In genomic region chr5:154159343-154159742, GRCh38 we compare ENCODE assay signal across 24 cellular contexts. TPM values are rescaled to one million over a fixed set of nuclear protein-coding genes. Genes with fewer than 3 reads are reported as not detected.
DNase-seq lines count a peak whose midpoint lies in the region; ATAC-seq and TF ChIP-seq lines count a peak whose summit lies in the region.
"Had no signal": no experiment of that assay in that cellular context is flagged by ENCODE, and none has a peak within 500 bp of the region (broad histone marks: within the 10 kb centered on the region; RNA-seq: fewer than 3 reads in every experiment).

No MANE protein-coding gene starts in this region.

- dilution Hi-C loops in IMR-90 (cut with HindIII; ENCODE audit: low sequenced_read_pairs, unreplicated experiment), result no loop called here

- no peak for TF ChIP-seq RAD21 in IMR-90 (IDR thresholded peaks at IDR 0.05; ENCODE audit: low read length)

- H3K4me3 Mint-ChIP-seq in natural killer cell treated with Interleukin-12 subunit alpha and Interleukin-12 subunit beta and Interleukin-15 and Interleukin-18, amount 100 ng/mL, for 72 hours, result no peak overlapping the region
- H3K4me3 Mint-ChIP-seq: activated B cell treated with CpG ODN at 0.5 μM for 24 hours; activated CD8-positive, alpha-beta T cell treated with anti-CD3 and anti-CD28 coated beads, Interleukin-2, amount 10 ng/mL, durations not matched to agents 7 days and 5 days; activated T-cell treated with anti-CD3 and anti-CD28 coated beads, Interleukin-2, amount 50 U/mL, for 24 hours; T-helper 2 cell treated with Interferon-gamma antibody and Interleukin-4, amounts not matched to agents 5 μg/mL and 100 μg/mL, for 36 hours had no signal

- H3K4ac ChIP-seq in IMR-90 (ENCODE audit: low read depth, low read length), result no peak overlapping the region

- in situ Hi-C loops in IMR-90 (cut with MboI; ENCODE audit: low sequenced_read_pairs), result no loop called here

- no peak overlapping the region for H3K27ac Mint-ChIP-seq in natural killer cell treated with Interleukin-12 subunit alpha and Interleukin-12 subunit beta and Interleukin-15 and Interleukin-18, amount 100 ng/mL, for 72 hours
- H3K27ac Mint-ChIP-seq: activated B cell treated with CpG ODN at 0.5 μM for 24 hours; activated CD8-positive, alpha-beta T cell treated with anti-CD3 and anti-CD28 coated beads, Interleukin-2, amount 10 ng/mL, durations not matched to agents 7 days and 5 days; activated T-cell treated with anti-CD3 and anti-CD28 coated beads, Interleukin-2, amount 50 U/mL, for 24 hours; T-helper 2 cell treated with Interferon-gamma antibody and Interleukin-4, amounts not matched to agents 5 μg/mL and 100 μg/mL, for 36 hours had no signal

- DNase-seq in AG08396 (ENCODE audit: low spot score) (peak; percentile 31), IMR-90 (peak; percentile 42), astrocyte of the hippocampus (ENCODE audit: low read depth, low spot score) (peak; percentile 58), hepatic stellate cell (ENCODE audit: low spot score) (peak; percentile 19), NCI-H1930 (lab: John Stamatoyannopoulos, UW) (no peak), SKM-1 (lab: John Stamatoyannopoulos, UW; ENCODE audit: unreplicated experiment) (no peak)
- no peak for DNase-seq in natural killer cell treated with Interleukin-12 subunit alpha and Interleukin-12 subunit beta and Interleukin-15 and Interleukin-18, amount 100 ng/mL, for 72 hours (ENCODE audit: low spot score)
- DNase-seq: activated B cell treated with CpG ODN at 0.5 μM for 24 hours; activated CD8-positive, alpha-beta T cell treated with anti-CD3 and anti-CD28 coated beads, Interleukin-2, amount 10 ng/mL, durations not matched to agents 7 days and 5 days; activated naive CD4-positive, alpha-beta T cell treated with anti-CD3 and anti-CD28 coated beads, Interleukin-2, amount 50 U/mL, for 16 hours; activated T-cell treated with anti-CD3 and anti-CD28 coated beads, Interleukin-2, amount 50 U/mL, for 24 hours; body of pancreas; cortex of kidney; gastrocnemius medialis; mucosa of descending colon; NCI-H1417 treated with DMSO at 0.1 percent for 48 hours; NCI-H526 treated with DMSO at 0.1 percent for 48 hours; OCI-M1; SJCRH30; spleen had no signal

- H4K5ac ChIP-seq in IMR-90 (ENCODE audit: low read depth, low read length), result no peak overlapping the region

- no TSS peak for BruUV-seq in IMR-90 (replicated peaks; lab: Mats Ljungman, UMichigan)

- no peaks in the 10 kb centered on the region for H3K9me1 ChIP-seq in IMR-90 (ENCODE audit: insufficient read depth, low read length)

- TF ChIP-seq POLR2A in IMR-90 (IDR thresholded peaks at IDR 0.05; ENCODE audit: low read depth, low read length), result no peak

- no peaks in the 10 kb centered on the region for H3K36me3 Mint-ChIP-seq in natural killer cell treated with Interleukin-12 subunit alpha and Interleukin-12 subunit beta and Interleukin-15 and Interleukin-18, amount 100 ng/mL, for 72 hours

- no peaks in the 10 kb centered on the region for H3K4me1 Mint-ChIP-seq in natural killer cell treated with Interleukin-12 subunit alpha and Interleukin-12 subunit beta and Interleukin-15 and Interleukin-18, amount 100 ng/mL, for 72 hours (ENCODE audit: low read depth in 2 of 2)
- H3K4me1 Mint-ChIP-seq: activated B cell treated with CpG ODN at 0.5 μM for 24 hours had no signal

- no peak overlapping the region for H3K9ac ChIP-seq in IMR-90 (ENCODE audit: low read depth, low read length)

- no peak overlapping the region for H3K14ac ChIP-seq in IMR-90 (replicated peaks; ENCODE audit: low read depth, low read length)

- no peak overlapping the region for H2AK5ac ChIP-seq in IMR-90 (ENCODE audit: low read depth, low read length)

- H2BK5ac ChIP-seq in IMR-90 (ENCODE audit: low read depth, low read length, poor library complexity, severe bottlenecking), result no peak overlapping the region

- H4K8ac ChIP-seq in IMR-90 (ENCODE audit: low read depth in 2 of 2, low read length in 2 of 2), result no peak overlapping the region

- no peak overlapping the region for H2BK120ac ChIP-seq in IMR-90 (ENCODE audit: low read depth, low read length)

- no peaks in the 10 kb centered on the region for H4K20me1 ChIP-seq in IMR-90 (ENCODE audit: insufficient read depth, low read length)

- H3K18ac ChIP-seq in IMR-90 (ENCODE audit: low read depth, low read length), result no peak overlapping the region

- no peak overlapping the region for H4K91ac ChIP-seq in IMR-90 (ENCODE audit: insufficient read depth, low read depth, low read length)

- no peak overlapping the region for H2BK15ac ChIP-seq in IMR-90 (ENCODE audit: low read depth, low read length)

- POLR2A ChIA-PET in IMR-90 (lab: Charles Lee; ENCODE audit: unreplicated experiment), result interaction anchor here (0.6 kb wide), 1 partner anchor 1594 kb away, joined by 3 read pairs; no protein-coding TSS in a partner anchor

- no peaks in the 10 kb centered on the region for H3K79me1 ChIP-seq in IMR-90 (ENCODE audit: low read depth in 1 of 2, low read length in 2 of 2)

- peaks cover 36 to 53% of the 10 kb centered on the region in 2 donors for H3K27me3 Mint-ChIP-seq in natural killer cell treated with Interleukin-12 subunit alpha and Interleukin-12 subunit beta and Interleukin-15 and Interleukin-18, amount 100 ng/mL, for 72 hours

- no peak overlapping the region for H3K4me3 ChIP-seq in IMR-90 (ENCODE audit: insufficient read depth, low read depth, low read length)
- H3K4me3 ChIP-seq: A549, body of pancreas, gastrocnemius medialis, mucosa of descending colon, SJCRH30, spleen had no signal

- peaks cover 29% of the 10 kb centered on the region for H3K27me3 ChIP-seq in IMR-90 (ENCODE audit: control insufficient read depth, insufficient read depth, low read length)
- H3K27me3 ChIP-seq: body of pancreas, gastrocnemius medialis, SJCRH30 had no signal

- TF ChIP-seq CTCF in IMR-90 (conservative IDR thresholded peaks at IDR 0.05; ENCODE audit: low read depth, low read length), result no peak

- no peaks in the 10 kb centered on the region for H3K4me1 ChIP-seq in IMR-90 (ENCODE audit: control insufficient read depth, insufficient read depth, low read length)
- H3K4me1 ChIP-seq: body of pancreas, gastrocnemius medialis, spleen had no signal

- no peak overlapping the region for H2AK9ac ChIP-seq in IMR-90 (replicated peaks; ENCODE audit: low read depth, low read length, poor library complexity)

- H3K56ac ChIP-seq in IMR-90 (ENCODE audit: extremely low read depth, insufficient read depth, low read length), result no peak overlapping the region

- H3K23ac ChIP-seq in IMR-90 (ENCODE audit: low read depth, low read length), result no peak overlapping the region

- no peaks in the 10 kb centered on the region for H3K36me3 ChIP-seq in IMR-90 (ENCODE audit: control insufficient read depth, insufficient read depth, low read length)
- H3K36me3 ChIP-seq: gastrocnemius medialis, neutrophil, SJCRH30, spleen had no signal

- CTCF ChIA-PET in IMR-90 (lab: Yijun Ruan, JAX), result interaction anchor here (1.4 kb wide), 1 partner anchor 16 kb away, joined by 3 read pairs; no protein-coding TSS in a partner anchor

- H3K9me3 Mint-ChIP-seq in natural killer cell treated with Interleukin-12 subunit alpha and Interleukin-12 subunit beta and Interleukin-15 and Interleukin-18, amount 100 ng/mL, for 72 hours, result no peaks in the 10 kb centered on the region
- H3K9me3 Mint-ChIP-seq: activated B cell treated with CpG ODN at 0.5 μM for 24 hours; activated T-cell treated with anti-CD3 and anti-CD28 coated beads, Interleukin-2, amount 50 U/mL, for 24 hours; T-helper 2 cell treated with Interferon-gamma antibody and Interleukin-4, amounts not matched to agents 5 μg/mL and 100 μg/mL, for 36 hours had no signal

- ATAC-seq in IMR-90 (ENCODE audit: low read depth), result peak; percentile 54; the same call in 1 of the 2 replicates
- ATAC-seq in natural killer cell treated with Interleukin-12 subunit alpha and Interleukin-12 subunit beta and Interleukin-15 and Interleukin-18, amount 100 ng/mL, for 72 hours, result no peak
- no peak for ATAC-seq in HG02852 (IDR thresholded peaks at IDR 0.05; ENCODE audit: unreplicated experiment)
- ATAC-seq: activated CD8-positive, alpha-beta T cell treated with anti-CD3 and anti-CD28 coated beads, Interleukin-2, amount 10 ng/mL, durations not matched to agents 7 days and 5 days; body of pancreas; gastrocnemius medialis; mucosa of descending colon had no signal

- H3K4me2 ChIP-seq in IMR-90 (ENCODE audit: low read depth, low read length), result no peak overlapping the region
- H3K4me2 ChIP-seq: A549 had no signal

- H2AFZ ChIP-seq in IMR-90 (replicated peaks; ENCODE audit: low read length, poor library complexity), result no peak overlapping the region

- H2BK20ac ChIP-seq in IMR-90 (ENCODE audit: low read depth, low read length), result no peak overlapping the region

- no peaks in the 10 kb centered on the region for H3K9me3 ChIP-seq in IMR-90 (ENCODE audit: control insufficient read depth, insufficient read depth, low read length)
- H3K9me3 ChIP-seq: A549, body of pancreas, gastrocnemius medialis, mucosa of descending colon, neutrophil, SJCRH30, spleen had no signal

- intact Hi-C loops in IMR-90 (cut with micrococcal nuclease), result no loop called here

- H3K27ac ChIP-seq in IMR-90 (ENCODE audit: insufficient read depth, low read length), result no peak overlapping the region
- H3K27ac ChIP-seq: A549, body of pancreas, gastrocnemius medialis, neutrophil, SJCRH30, spleen had no signal

TF ChIP-seq in IMR-90, 13 proteins besides CTCF, POLR2A, EP300 and RAD21:
- no peak for TF ChIP-seq USF2 (IDR thresholded peaks at IDR 0.05; ENCODE audit: low read depth, low read length)

RNA-seq across cellular contexts. Expression of gene GALNT10, which starts 31.2 kb away (rescaled TPM):
- total RNA-seq in IMR-90 (2012; rRNA removed), result 43.9 and 46.2 TPM in 2 replicates
- polyA plus RNA-seq in IMR-90 (2012; rRNA removed), result 66.8 and 67.0 TPM in 2 replicates
- 21.9 and 22.7 TPM in 2 replicates for polyA plus RNA-seq in IMR-90 (2012; cell fraction: cytosol; rRNA removed)
- 30.8 and 46.0 TPM in 2 replicates for polyA plus RNA-seq in IMR-90 (2012; cell fraction: nucleus; rRNA removed; ENCODE audit: low replicate concordance)
- 10 to 100 TPM; 32.2 to 44.1 TPM for total RNA-seq in natural killer cell treated with Interleukin-12 subunit alpha and Interleukin-12 subunit beta and Interleukin-15 and Interleukin-18, amount 100 ng/mL, for 72 hours

Comparison
In these comparisons a context has a peak if more than half of its experiments do, and no peak if none do; other contexts are left out.
1. DNase-seq: peak in AG08396 (single experiment), IMR-90 (single experiment), astrocyte of the hippocampus (single experiment) and hepatic stellate cell (single experiment); none in NCI-H1930 (0 of 2), natural killer cell treated with Interleukin-12 subunit alpha and Interleukin-12 subunit beta and Interleukin-15 and Interleukin-18, amount 100 ng/mL, for 72 hours (single experiment) and SKM-1 (single experiment).